ENCODE assay signal across 23 cellular contexts in the genomic region with DNA sequence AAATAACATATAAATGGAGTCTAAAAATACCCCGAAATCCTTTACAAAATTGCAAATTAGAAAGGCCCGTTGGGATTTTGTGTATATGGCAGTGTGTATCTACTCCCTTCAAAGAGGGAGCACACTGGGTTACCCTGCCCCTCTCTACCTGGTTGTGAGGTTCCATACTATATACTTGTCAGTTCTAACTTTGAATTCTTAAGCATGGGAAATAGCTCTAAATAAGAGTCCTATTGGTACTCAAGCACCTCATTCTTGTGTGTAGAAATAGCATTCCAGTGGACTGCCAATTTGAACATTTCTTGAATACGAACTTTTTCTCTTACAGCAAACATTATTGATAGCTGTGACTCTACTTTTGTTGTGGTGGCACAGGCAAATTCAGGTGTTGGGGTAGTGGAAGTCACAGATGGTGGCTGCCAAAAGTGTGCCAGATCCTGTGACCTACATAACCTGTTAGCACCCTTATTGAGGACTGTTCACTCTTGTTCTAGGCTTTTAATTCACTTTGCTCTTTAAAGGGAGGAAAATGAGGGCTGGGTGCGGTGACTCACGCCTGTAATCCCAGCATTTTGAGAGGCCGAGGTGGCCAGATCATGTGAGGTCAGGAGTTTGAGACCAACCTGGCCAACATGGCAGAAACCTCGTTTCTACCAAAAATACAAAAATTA. TPM values are rescaled to one million over a fixed set of nuclear protein-coding genes. Genes with fewer than 3 reads are reported as not detected.
A peak's percentile ranks its signal among the peaks of the same experiment; 100 is the strongest.
DNase-seq lines count a peak whose midpoint lies in the region; ATAC-seq, FAIRE-seq and TF ChIP-seq lines count a peak whose summit lies in the region.
"Had no signal": no experiment of that assay in that cellular context is flagged by ENCODE, and none has a peak within 500 bp of the region (broad histone marks: within the 10 kb centered on the region; RNA-seq: fewer than 3 reads in every experiment).

No MANE protein-coding gene starts in this region.

- no TSS peak for BruUV-seq in HepG2 (replicated peaks; lab: Mats Ljungman, UMichigan)

- H3K9me3 ChIP-seq in HepG2 (ENCODE audit: low read length), result no peaks in the 10 kb centered on the region
- H3K9me3 ChIP-seq in right lobe of liver, result peaks cover 0 to 2% (median 0%) of the 10 kb centered on the region in 4 donors
- no peaks in the 10 kb centered on the region for H3K9me3 ChIP-seq in naive thymus-derived CD4-positive, alpha-beta T cell (ENCODE audit: control insufficient read depth in 2 of 3, low read length in 3 of 3)
- H3K9me3 ChIP-seq in upper lobe of left lung, result no peaks in the 10 kb centered on the region
- H3K9me3 ChIP-seq: BLaER1, heart right ventricle had no signal

- H3K36me3 ChIP-seq in HepG2 (replicated peaks in 1 of 2; ENCODE audit: control insufficient read depth in 1 of 2, insufficient read depth in 2 of 2, low read length in 2 of 2) (peaks cover 7 to 38% of the 10 kb centered on the region in 2 experiments), right lobe of liver (peaks cover 0 to 3% (median 0%) of the 10 kb centered on the region in 4 donors), upper lobe of left lung (peaks cover 0 to 29% (median 0%) of the 10 kb centered on the region in 4 donors)
- peaks cover 0 to 35% (median 8%) of the 10 kb centered on the region in 3 experiments for H3K36me3 ChIP-seq in naive thymus-derived CD4-positive, alpha-beta T cell (ENCODE audit: control insufficient read depth in 2 of 3, insufficient read depth in 3 of 3, low read length in 3 of 3)

- H3K9me3 Mint-ChIP-seq in activated naive CD8-positive, alpha-beta T cell treated with anti-CD3 and anti-CD28 coated beads for 36 hours, result no peaks in the 10 kb centered on the region
- H3K9me3 Mint-ChIP-seq in naive thymus-derived CD4-positive, alpha-beta T cell, result no peaks in the 10 kb centered on the region
- H3K9me3 Mint-ChIP-seq: activated naive CD4-positive, alpha-beta T cell treated with anti-CD3 and anti-CD28 coated beads, Interleukin-2, amount 10 ng/mL, durations not matched to agents 7 days and 5 days had no signal

- CTCF ChIA-PET in HepG2 (lab: Yijun Ruan, JAX; ENCODE audit: low intra/inter-chr PET ratio, low total read pairs), result no interaction called here
- CTCF ChIA-PET in naive thymus-derived CD4-positive, alpha-beta T cell (lab: Charles Lee), result interaction anchor here (0.6 to 1.4 kb wide), 2 partner anchors 59 to 127 kb away, joined by 4 read pairs; no protein-coding TSS in a partner anchor

- FAIRE-seq in HepG2 (lab: Jason Lieb, UNC), result no peak
- FAIRE-seq: astrocyte, small intestine, urothelium cell line had no signal

- no peak overlapping the region for H3K4me2 ChIP-seq in HepG2 (ENCODE audit: low read depth, low read length)
- H3K4me2 ChIP-seq: BLaER1 had no signal

- H3K27ac ChIP-seq in HepG2 (ENCODE audit: extremely low read length, insufficient read depth, low read length) (peak overlapping the region; percentile 0), right lobe of liver (no peak overlapping the region), upper lobe of left lung (peak overlapping the region; percentile 31 to 64 (median 37))
- no peak overlapping the region for H3K27ac ChIP-seq in naive thymus-derived CD4-positive, alpha-beta T cell (ENCODE audit: low read depth, low read length)
- H3K27ac ChIP-seq: BLaER1, epithelial cell of prostate, GM23248, heart right ventricle had no signal

- WGBS in HepG2 (ENCODE audit: low lambda C conversion rate), result 97% methylated on average over 7 of the region's 7 CpGs
- 86% methylated on average over 7 of the region's 7 CpGs for WGBS in right lobe of liver (ENCODE audit: insufficient coverage, low coverage, low lambda C conversion rate, missing lambda C conversion rate)
- 76 to 82% methylated on average over 7 of the region's 7 CpGs for WGBS in upper lobe of left lung, 2 donors

- no peak overlapping the region for H2AFZ ChIP-seq in HepG2 (ENCODE audit: low read length)
- H2AFZ ChIP-seq: GM23248 had no signal

- TF ChIP-seq RAD21 in HepG2 (CRISPR knock-in tag; IDR thresholded peaks at IDR 0.05), result no peak

- TF ChIP-seq POLR2A in HepG2 (IDR thresholded peaks at IDR 0.05; ENCODE audit: insufficient read depth in 1 of 2, low read depth in 2 of 2, low read length in 2 of 2) (no peak), right lobe of liver (IDR thresholded peaks at IDR 0.05) (no peak), upper lobe of left lung (IDR thresholded peaks at IDR 0.05) (no peak)

- H3K4me3 ChIP-seq in HepG2 (replicated peaks in 1 of 3; ENCODE audit: insufficient read depth in 1 of 3, low read depth in 2 of 3, low read length in 3 of 3) (no peak overlapping the region), right lobe of liver (no peak overlapping the region), upper lobe of left lung (no peak overlapping the region)
- H3K4me3 ChIP-seq in naive thymus-derived CD4-positive, alpha-beta T cell (ENCODE audit: low read length), result no peak overlapping the region
- H3K4me3 ChIP-seq: BLaER1, GM23248, heart right ventricle had no signal

- no peak for ATAC-seq in HepG2
- ATAC-seq in right lobe of liver, result no peak
- ATAC-seq in naive thymus-derived CD4-positive, alpha-beta T cell, result no peak
- peak in 1 of 2 donors; percentile 51 for ATAC-seq in upper lobe of left lung (ENCODE audit: low FRiP score in 2 of 2)
- ATAC-seq in HG03139 (IDR thresholded peaks at IDR 0.05; ENCODE audit: unreplicated experiment), result no peak
- no peak for ATAC-seq in HG02759 (IDR thresholded peaks at IDR 0.05; ENCODE audit: unreplicated experiment)
- ATAC-seq: heart right ventricle; stimulated activated naive CD8-positive, alpha-beta T cell treated with anti-CD3 and anti-CD28 coated beads, Interleukin-15, Interleukin-2, amounts not matched to agents 100 U/mL and 50 U/mL, for 24 hours had no signal

- DNase-seq in HepG2 (ENCODE audit: low spot score), result no peak
- no peak for DNase-seq in right lobe of liver
- DNase-seq in activated naive CD8-positive, alpha-beta T cell treated with anti-CD3 and anti-CD28 coated beads for 36 hours, result no peak
- no peak for DNase-seq in naive thymus-derived CD4-positive, alpha-beta T cell
- peak in 1 of 2 donors; percentile 44 for DNase-seq in upper lobe of left lung
- DNase-seq in KBM-7, result no peak
- DNase-seq: ACHN; activated naive CD4-positive, alpha-beta T cell treated with anti-CD3 and anti-CD28 coated beads, Interleukin-2, amount 10 ng/mL, durations not matched to agents 7 days and 5 days; central memory CD4-positive, alpha-beta T cell; GM23248; NCI-H146; NCI-H524; small intestine; stimulated activated CD4-positive, alpha-beta T cell treated with anti-CD3 and anti-CD28 coated beads, Interleukin-2, amount 100 ng/mL, for 24 hours; stimulated activated naive CD8-positive, alpha-beta T cell treated with anti-CD3 and anti-CD28 coated beads, Interleukin-15, Interleukin-2, amounts not matched to agents 100 U/mL and 50 U/mL, for 24 hours; T-helper 2 cell had no signal

- TF ChIP-seq CTCF in HepG2 (CRISPR knock-in tag; IDR thresholded peaks at IDR 0.05) (no peak), right lobe of liver (IDR thresholded peaks at IDR 0.05) (no peak), upper lobe of left lung (IDR thresholded peaks at IDR 0.05) (no peak)

- peak overlapping the region; percentile 67 for H3K27ac Mint-ChIP-seq in activated naive CD8-positive, alpha-beta T cell treated with anti-CD3 and anti-CD28 coated beads for 36 hours
- H3K27ac Mint-ChIP-seq in naive thymus-derived CD4-positive, alpha-beta T cell, result peak overlapping the region; percentile 53 to 83 (median 74)
- H3K27ac Mint-ChIP-seq: activated naive CD4-positive, alpha-beta T cell treated with anti-CD3 and anti-CD28 coated beads, Interleukin-2, amount 10 ng/mL, durations not matched to agents 7 days and 5 days had no signal

- H4K20me1 ChIP-seq in HepG2 (ENCODE audit: insufficient read depth, low read length), result no peaks in the 10 kb centered on the region

- H3K4me3 Mint-ChIP-seq in activated naive CD8-positive, alpha-beta T cell treated with anti-CD3 and anti-CD28 coated beads for 36 hours, result no peak overlapping the region
- H3K4me3 Mint-ChIP-seq in naive thymus-derived CD4-positive, alpha-beta T cell, result peak overlapping the region in 1 of 10 donors; percentile 17
- H3K4me3 Mint-ChIP-seq: activated naive CD4-positive, alpha-beta T cell treated with anti-CD3 and anti-CD28 coated beads, Interleukin-2, amount 10 ng/mL, durations not matched to agents 7 days and 5 days had no signal

- intact Hi-C loops in HepG2 (cut with micrococcal nuclease; ENCODE audit: unreplicated experiment), result no loop called here
- intact Hi-C loops in right lobe of liver (cut with DNase I), result no loop called here
- intact Hi-C loops in naive thymus-derived CD4-positive, alpha-beta T cell (cut with micrococcal nuclease), result no loop called here

- H3K79me2 ChIP-seq in HepG2 (ENCODE audit: insufficient read depth, low read length), result no peaks in the 10 kb centered on the region

- in situ Hi-C loops in HepG2 (cut with HindIII; ENCODE audit: extremely low pct_ligation_motif_present, low pct_unique_long_range_greater_than_20kb) (no loop called here), KBM-7 (cut with MboI; ENCODE audit: low pct_unique_long_range_greater_than_20kb, low sequenced_read_pairs) (no loop called here)

- POLR2A ChIA-PET in HepG2 (lab: Yijun Ruan, JAX), result interaction anchor here (1.1 to 2.1 kb wide), 5 partner anchors 16 to 135 kb away, joined by 3 to 7 read pairs (median 3); partner anchors contain the start of genes NFATC3, PRMT7 and SLC7A6OS
- POLR2A ChIA-PET in naive thymus-derived CD4-positive, alpha-beta T cell (lab: Charles Lee), result interaction anchor here (0.6 to 1.0 kb wide), 3 partner anchors 8 to 969 kb away, joined by 3 read pairs; partner anchors contain the start of gene NFATC3

- H3K27me3 Mint-ChIP-seq in activated naive CD8-positive, alpha-beta T cell treated with anti-CD3 and anti-CD28 coated beads for 36 hours, result no peaks in the 10 kb centered on the region
- no peaks in the 10 kb centered on the region for H3K27me3 Mint-ChIP-seq in naive thymus-derived CD4-positive, alpha-beta T cell
- H3K27me3 Mint-ChIP-seq: activated naive CD4-positive, alpha-beta T cell treated with anti-CD3 and anti-CD28 coated beads, Interleukin-2, amount 10 ng/mL, durations not matched to agents 7 days and 5 days had no signal

- peaks cover 7% of the 10 kb centered on the region for H3K36me3 Mint-ChIP-seq in activated naive CD8-positive, alpha-beta T cell treated with anti-CD3 and anti-CD28 coated beads for 36 hours
- peaks cover 4 to 24% (median 20%) of the 10 kb centered on the region in 5 donors for H3K36me3 Mint-ChIP-seq in naive thymus-derived CD4-positive, alpha-beta T cell

- H3K9ac ChIP-seq in HepG2 (ENCODE audit: insufficient read depth, low read depth, low read length), result no peak overlapping the region
- H3K9ac ChIP-seq: BLaER1, GM23248 had no signal

- peaks cover 6% of the 10 kb centered on the region for H3K4me1 Mint-ChIP-seq in activated naive CD8-positive, alpha-beta T cell treated with anti-CD3 and anti-CD28 coated beads for 36 hours
- H3K4me1 Mint-ChIP-seq in naive thymus-derived CD4-positive, alpha-beta T cell, result peaks cover 8 to 45% (median 31%) of the 10 kb centered on the region in 7 donors

- H3K4me1 ChIP-seq in HepG2 (ENCODE audit: insufficient read depth, low read length) (peaks cover 17% of the 10 kb centered on the region), right lobe of liver (peaks cover 0 to 6% (median 0%) of the 10 kb centered on the region in 4 donors), upper lobe of left lung (peaks cover 0 to 23% (median 0%) of the 10 kb centered on the region in 4 donors)
- H3K4me1 ChIP-seq in naive thymus-derived CD4-positive, alpha-beta T cell (ENCODE audit: control insufficient read depth in 2 of 2, insufficient read depth in 2 of 2, low read length in 2 of 2), result peaks cover 0 to 3% of the 10 kb centered on the region in 2 donors
- H3K4me1 ChIP-seq: BLaER1 had no signal

- no peaks in the 10 kb centered on the region for H3K27me3 ChIP-seq in HepG2 (ENCODE audit: control insufficient read depth in 1 of 2, insufficient read depth in 2 of 2, low read length in 2 of 2)
- no peaks in the 10 kb centered on the region for H3K27me3 ChIP-seq in right lobe of liver
- no peaks in the 10 kb centered on the region for H3K27me3 ChIP-seq in naive thymus-derived CD4-positive, alpha-beta T cell (ENCODE audit: control insufficient read depth in 2 of 2, insufficient read depth in 2 of 2, low read length in 2 of 2)
- no peaks in the 10 kb centered on the region for H3K27me3 ChIP-seq in upper lobe of left lung
- H3K27me3 ChIP-seq: BLaER1, heart right ventricle had no signal

- TF ChIP-seq EP300 in HepG2 (IDR thresholded peaks at IDR 0.05; ENCODE audit: low read depth in 2 of 2, low read length in 2 of 2) (no peak), HepG2 (CRISPR knock-in tag; IDR thresholded peaks at IDR 0.05; ENCODE audit: borderline replicate concordance) (no peak), upper lobe of left lung (IDR thresholded peaks at IDR 0.05) (no peak)

RNA-seq across cellular contexts. Expression of gene ESRP2, which starts 16.1 kb away (rescaled TPM):
- total RNA-seq in HepG2 (2016; rRNA removed; fragmentation: Illumina TruSeq; extraction: Trizol) (17.1 and 21.1 TPM in 2 replicates), right lobe of liver (100 to 1,000 TPM in 1 of 6 experiments, 10 to 100 TPM in 5; 44.8 to 102 (median 57.9) TPM), upper lobe of left lung (100 to 1,000 TPM in 1 of 6 donors, 10 to 100 TPM in 5; 54.2 to 102 (median 64.4) TPM)
- 6.8 and 7.6 TPM in 2 replicates for total RNA-seq in HepG2 (2016; cell fraction: cytosol; rRNA removed; fragmentation: Illumina TruSeq; extraction: Trizol; ENCODE audit: low read depth)
- total RNA-seq in HepG2 (2016; cell fraction: insoluble cytoplasmic fraction; rRNA removed; fragmentation: Illumina TruSeq; extraction: Trizol), result 14.0 and 20.2 TPM in 2 replicates
- 8.4 and 9.8 TPM in 2 replicates for total RNA-seq in HepG2 (2016; cell fraction: membrane; rRNA removed; fragmentation: Illumina TruSeq; extraction: Trizol)
- total RNA-seq in HepG2 (2016; cell fraction: nucleus; rRNA removed; fragmentation: Illumina TruSeq; extraction: Trizol), result 30.8 and 33.0 TPM in 2 replicates
- polyA plus RNA-seq in HepG2 (2011; rRNA removed), result 32.4 and 36.3 TPM in 2 replicates
- polyA plus RNA-seq in HepG2 (2011; cell fraction: cytosol; rRNA removed), result 15.3 and 21.4 TPM in 2 replicates
- polyA plus RNA-seq in HepG2 (2011; cell fraction: nucleus; rRNA removed), result 149 and 178 TPM in 2 replicates
- polyA plus RNA-seq in HepG2 (2012), result 22.9 and 25.0 TPM in 2 replicates
- polyA plus RNA-seq in HepG2 (2016; cell fraction: cytosol; fragmentation: Illumina TruSeq; extraction: Trizol; ENCODE audit: low read depth), result 1.9 and 2.0 TPM in 2 replicates
- 20.9 and 25.3 TPM in 2 replicates for polyA plus RNA-seq in HepG2 (2016; cell fraction: insoluble cytoplasmic fraction; fragmentation: Illumina TruSeq; extraction: Trizol; ENCODE audit: low read depth)
- 6.3 and 6.7 TPM in 2 replicates for polyA plus RNA-seq in HepG2 (2016; cell fraction: membrane; fragmentation: Illumina TruSeq; extraction: Trizol; ENCODE audit: low read depth)
- 75.9 and 77.2 TPM in 2 replicates for polyA plus RNA-seq in HepG2 (2016; cell fraction: nucleus; fragmentation: Illumina TruSeq; extraction: Trizol; ENCODE audit: insufficient read depth, low read depth)
- polyA minus RNA-seq in HepG2 (2011; rRNA and poly(A)+ RNA removed; ENCODE audit: low replicate concordance), result 91.8 and 102 TPM in 2 replicates
- 22.4 and 22.8 TPM in 2 replicates for polyA minus RNA-seq in HepG2 (2011; cell fraction: cytosol; rRNA and poly(A)+ RNA removed)
- polyA minus RNA-seq in HepG2 (2011; cell fraction: nucleus; rRNA and poly(A)+ RNA removed), result 79.8 and 79.9 TPM in 2 replicates
- total RNA-seq in activated naive CD8-positive, alpha-beta T cell treated with anti-CD3 and anti-CD28 coated beads for 36 hours, result 1 to 10 TPM in 1 of 2 experiments, under 1 TPM in 1; 0.92 to 1.2 TPM
- not detected for total RNA-seq in naive thymus-derived CD4-positive, alpha-beta T cell
- polyA plus RNA-seq in naive thymus-derived CD4-positive, alpha-beta T cell, result under 1 TPM; 0.11 to 0.29 TPM

RNA-seq across cellular contexts. Expression of gene PLA2G15, which starts 25.3 kb away (rescaled TPM):
- total RNA-seq in HepG2 (2016; rRNA removed; fragmentation: Illumina TruSeq; extraction: Trizol) (9.9 and 14.4 TPM in 2 replicates), right lobe of liver (10 to 100 TPM in 5 of 6 experiments, 1 to 10 TPM in 1; 9.7 to 21.2 (median 13.7) TPM), upper lobe of left lung (10 to 100 TPM; 25.6 to 84.8 (median 57.5) TPM)
- total RNA-seq in HepG2 (2016; cell fraction: cytosol; rRNA removed; fragmentation: Illumina TruSeq; extraction: Trizol; ENCODE audit: low read depth), result 1.6 and 1.9 TPM in 2 replicates
- total RNA-seq in HepG2 (2016; cell fraction: insoluble cytoplasmic fraction; rRNA removed; fragmentation: Illumina TruSeq; extraction: Trizol), result 8.0 and 15.5 TPM in 2 replicates
- total RNA-seq in HepG2 (2016; cell fraction: membrane; rRNA removed; fragmentation: Illumina TruSeq; extraction: Trizol), result 4.8 and 5.1 TPM in 2 replicates
- total RNA-seq in HepG2 (2016; cell fraction: nucleus; rRNA removed; fragmentation: Illumina TruSeq; extraction: Trizol), result 16.6 and 20.9 TPM in 2 replicates
- 23.7 and 30.2 TPM in 2 replicates for polyA plus RNA-seq in HepG2 (2011; rRNA removed)
- polyA plus RNA-seq in HepG2 (2011; cell fraction: cytosol; rRNA removed), result 18.0 and 24.3 TPM in 2 replicates
- 25.8 and 28.3 TPM in 2 replicates for polyA plus RNA-seq in HepG2 (2011; cell fraction: nucleus; rRNA removed)
- polyA plus RNA-seq in HepG2 (2012), result 14.5 and 15.3 TPM in 2 replicates
- polyA plus RNA-seq in HepG2 (2016; cell fraction: cytosol; fragmentation: Illumina TruSeq; extraction: Trizol; ENCODE audit: low read depth), result 1.2 and 1.8 TPM in 2 replicates
- polyA plus RNA-seq in HepG2 (2016; cell fraction: insoluble cytoplasmic fraction; fragmentation: Illumina TruSeq; extraction: Trizol; ENCODE audit: low read depth), result 8.4 and 8.8 TPM in 2 replicates
- 2.6 and 3.5 TPM in 2 replicates for polyA plus RNA-seq in HepG2 (2016; cell fraction: membrane; fragmentation: Illumina TruSeq; extraction: Trizol; ENCODE audit: low read depth)
- polyA plus RNA-seq in HepG2 (2016; cell fraction: nucleus; fragmentation: Illumina TruSeq; extraction: Trizol; ENCODE audit: insufficient read depth, low read depth), result 29.5 and 29.9 TPM in 2 replicates
- polyA minus RNA-seq in HepG2 (2011; rRNA and poly(A)+ RNA removed; ENCODE audit: low replicate concordance), result 18.7 and 48.3 TPM in 2 replicates
- 13.9 and 15.8 TPM in 2 replicates for polyA minus RNA-seq in HepG2 (2011; cell fraction: cytosol; rRNA and poly(A)+ RNA removed)
- 5.9 and 8.5 TPM in 2 replicates for polyA minus RNA-seq in HepG2 (2011; cell fraction: nucleus; rRNA and poly(A)+ RNA removed)
- 1 to 10 TPM; 7.9 to 8.0 TPM for total RNA-seq in activated naive CD8-positive, alpha-beta T cell treated with anti-CD3 and anti-CD28 coated beads for 36 hours
- 10 to 100 TPM in 2 of 5 experiments, 1 to 10 TPM in 3; 8.5 to 16.8 (median 9.9) TPM for total RNA-seq in naive thymus-derived CD4-positive, alpha-beta T cell
- polyA plus RNA-seq in naive thymus-derived CD4-positive, alpha-beta T cell, result 10 to 100 TPM in 1 of 2 donors, 1 to 10 TPM in 1; 6.8 to 15.6 TPM

RNA-seq across cellular contexts. Expression of gene SLC7A6, which starts 44.5 kb away (rescaled TPM):
- total RNA-seq in HepG2 (2016; rRNA removed; fragmentation: Illumina TruSeq; extraction: Trizol) (25.4 and 35.8 TPM in 2 replicates), right lobe of liver (1 to 10 TPM; 1.6 to 9.6 (median 4.5) TPM), upper lobe of left lung (100 to 1,000 TPM in 1 of 6 donors, 10 to 100 TPM in 5; 44.9 to 109 (median 49.5) TPM)
- total RNA-seq in HepG2 (2016; cell fraction: cytosol; rRNA removed; fragmentation: Illumina TruSeq; extraction: Trizol; ENCODE audit: low read depth), result 116 and 121 TPM in 2 replicates
- total RNA-seq in HepG2 (2016; cell fraction: insoluble cytoplasmic fraction; rRNA removed; fragmentation: Illumina TruSeq; extraction: Trizol), result 25.1 and 35.3 TPM in 2 replicates
- total RNA-seq in HepG2 (2016; cell fraction: membrane; rRNA removed; fragmentation: Illumina TruSeq; extraction: Trizol), result 38.4 and 41.5 TPM in 2 replicates
- total RNA-seq in HepG2 (2016; cell fraction: nucleus; rRNA removed; fragmentation: Illumina TruSeq; extraction: Trizol), result 53.5 and 62.4 TPM in 2 replicates
- polyA plus RNA-seq in HepG2 (2011; rRNA removed), result 67.4 and 70.8 TPM in 2 replicates
- polyA plus RNA-seq in HepG2 (2011; cell fraction: cytosol; rRNA removed), result 38.1 and 42.5 TPM in 2 replicates
- 195 and 234 TPM in 2 replicates for polyA plus RNA-seq in HepG2 (2011; cell fraction: nucleus; rRNA removed)
- 29.8 and 35.6 TPM in 2 replicates for polyA plus RNA-seq in HepG2 (2012)
- polyA plus RNA-seq in HepG2 (2016; cell fraction: cytosol; fragmentation: Illumina TruSeq; extraction: Trizol; ENCODE audit: low read depth), result 4.5 and 5.9 TPM in 2 replicates
- 17.5 and 18.7 TPM in 2 replicates for polyA plus RNA-seq in HepG2 (2016; cell fraction: insoluble cytoplasmic fraction; fragmentation: Illumina TruSeq; extraction: Trizol; ENCODE audit: low read depth)
- polyA plus RNA-seq in HepG2 (2016; cell fraction: membrane; fragmentation: Illumina TruSeq; extraction: Trizol; ENCODE audit: low read depth), result 8.7 and 9.5 TPM in 2 replicates
- 86.8 and 104 TPM in 2 replicates for polyA plus RNA-seq in HepG2 (2016; cell fraction: nucleus; fragmentation: Illumina TruSeq; extraction: Trizol; ENCODE audit: insufficient read depth, low read depth)
- polyA minus RNA-seq in HepG2 (2011; rRNA and poly(A)+ RNA removed; ENCODE audit: low replicate concordance), result 346 and 374 TPM in 2 replicates
- polyA minus RNA-seq in HepG2 (2011; cell fraction: cytosol; rRNA and poly(A)+ RNA removed), result 39.3 and 39.6 TPM in 2 replicates
- polyA minus RNA-seq in HepG2 (2011; cell fraction: nucleus; rRNA and poly(A)+ RNA removed), result 114 and 135 TPM in 2 replicates
- total RNA-seq in activated naive CD8-positive, alpha-beta T cell treated with anti-CD3 and anti-CD28 coated beads for 36 hours, result 10 to 100 TPM; 65.9 to 69.9 TPM
- total RNA-seq in naive thymus-derived CD4-positive, alpha-beta T cell, result 100 to 1,000 TPM; 112 to 248 (median 207) TPM
- polyA plus RNA-seq in naive thymus-derived CD4-positive, alpha-beta T cell, result 10 to 100 TPM; 29.3 to 31.1 TPM

Comparison
In these comparisons a context has a peak if more than half of its experiments do, and no peak if none do; other contexts are left out.
1. H3K27ac ChIP-seq: peak in HepG2 (single experiment) and upper lobe of left lung (4 of 4); none in right lobe of liver (0 of 3) and naive thymus-derived CD4-positive, alpha-beta T cell (single experiment).